Comparison of ENCODE assay signal across 20 cellular contexts in the genomic region with DNA sequence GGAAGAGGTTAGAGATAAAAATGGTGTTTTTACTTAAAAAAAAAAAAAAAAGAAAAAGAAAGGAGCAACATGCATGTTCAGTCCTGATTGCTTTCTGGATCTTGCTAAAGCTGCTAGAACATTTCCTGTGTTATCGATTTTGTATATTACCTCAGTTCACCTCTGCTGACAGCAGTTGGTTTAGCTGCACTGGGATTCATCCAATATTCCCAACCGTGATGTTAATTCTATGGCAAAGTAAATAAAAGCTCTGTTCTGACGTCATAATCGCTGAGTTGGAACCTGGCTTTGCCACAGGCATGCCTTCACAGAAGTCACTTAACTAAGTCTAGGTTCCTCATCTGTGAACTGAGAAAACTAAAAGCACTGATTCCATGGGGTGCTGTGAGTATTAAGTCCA.
DNase-seq lines count a peak whose midpoint lies in the region; ATAC-seq and TF ChIP-seq lines count a peak whose summit lies in the region.
"Had no signal": no experiment of that assay in that cellular context is flagged by ENCODE, and none has a peak within 500 bp of the region (broad histone marks: within the 10 kb centered on the region; RNA-seq: fewer than 3 reads in every experiment).

No MANE protein-coding gene starts in this region.

- no peak overlapping the region for H3K4me3 Mint-ChIP-seq in MCF 10A (ENCODE audit: unreplicated experiment)
- H3K4me3 Mint-ChIP-seq in mesothelial cell of epicardium: no peak overlapping the region
- H3K4me3 Mint-ChIP-seq: activated CD8-positive, alpha-beta T cell treated with anti-CD3 and anti-CD28 coated beads, Interleukin-2, amount 10 ng/mL, durations not matched to agents 7 days and 5 days; activated naive CD8-positive, alpha-beta T cell; nephron; T-helper 1 cell treated with Interleukin-12 subunit alpha and Interleukin-12 subunit beta and Interleukin-4 antibody, amounts not matched to agents 30 μg/mL and 1 μg/mL, for 36 hours had no signal

- H3K27me3 ChIP-seq in breast epithelium: no peaks in the 10 kb centered on the region
- no peaks in the 10 kb centered on the region for H3K27me3 ChIP-seq in brain microvascular endothelial cell (replicated peaks)
- H3K27me3 ChIP-seq in kidney epithelial cell (ENCODE audit: control insufficient read depth, insufficient read depth, low read length): no peaks in the 10 kb centered on the region
- H3K27me3 ChIP-seq: esophagus squamous epithelium, spleen had no signal

- H3K9me3 Mint-ChIP-seq in MCF 10A (ENCODE audit: unreplicated experiment) (no peaks in the 10 kb centered on the region), mesothelial cell of epicardium (no peaks in the 10 kb centered on the region)
- H3K9me3 Mint-ChIP-seq: nephron; T-helper 1 cell treated with Interleukin-12 subunit alpha and Interleukin-12 subunit beta and Interleukin-4 antibody, amounts not matched to agents 30 μg/mL and 1 μg/mL, for 36 hours had no signal

- H3K27ac Mint-ChIP-seq in MCF 10A (ENCODE audit: low read depth, unreplicated experiment) (no peak overlapping the region), mesothelial cell of epicardium (no peak overlapping the region)
- H3K27ac Mint-ChIP-seq: activated CD8-positive, alpha-beta T cell treated with anti-CD3 and anti-CD28 coated beads, Interleukin-2, amount 10 ng/mL, durations not matched to agents 7 days and 5 days; activated naive CD8-positive, alpha-beta T cell; nephron; T-helper 1 cell treated with Interleukin-12 subunit alpha and Interleukin-12 subunit beta and Interleukin-4 antibody, amounts not matched to agents 30 μg/mL and 1 μg/mL, for 36 hours had no signal

- no peak overlapping the region for H3K4me3 ChIP-seq in breast epithelium
- H3K4me3 ChIP-seq in brain microvascular endothelial cell (ENCODE audit: low read depth, low read length): no peak overlapping the region
- no peak overlapping the region for H3K4me3 ChIP-seq in kidney epithelial cell (ENCODE audit: low read depth, low read length)
- H3K4me3 ChIP-seq: dorsolateral prefrontal cortex, esophagus squamous epithelium, spleen had no signal

- H3K36me3 ChIP-seq in breast epithelium: no peaks in the 10 kb centered on the region
- H3K36me3 ChIP-seq in brain microvascular endothelial cell (replicated peaks): no peaks in the 10 kb centered on the region
- no peaks in the 10 kb centered on the region for H3K36me3 ChIP-seq in kidney epithelial cell (ENCODE audit: control insufficient read depth, insufficient read depth, low read length)
- H3K36me3 ChIP-seq: esophagus squamous epithelium, spleen had no signal

- POLR2A ChIA-PET in MCF 10A (lab: Yijun Ruan, JAX): no interaction called here

- no peaks in the 10 kb centered on the region for H3K9me3 ChIP-seq in breast epithelium
- H3K9me3 ChIP-seq: esophagus squamous epithelium, spleen had no signal

- H3K27me3 Mint-ChIP-seq in MCF 10A (ENCODE audit: insufficient read depth, unreplicated experiment): no peaks in the 10 kb centered on the region
- peaks cover 13% of the 10 kb centered on the region for H3K27me3 Mint-ChIP-seq in mesothelial cell of epicardium (ENCODE audit: low read depth)

- peak; percentile 4 for DNase-seq in MCF 10A (ENCODE audit: unreplicated experiment)
- no peak for DNase-seq in breast epithelium (ENCODE audit: low spot score in 2 of 2)
- DNase-seq in brain microvascular endothelial cell: peak; percentile 21
- DNase-seq in kidney epithelial cell (ENCODE audit: low read depth): peak; percentile 87
- DNase-seq in mesothelial cell of epicardium (ENCODE audit: low spot score in 2 of 2, unreplicated experiment in 2 of 2): no peak
- DNase-seq in NCI-H1048 (lab: John Stamatoyannopoulos, UW): no peak
- DNase-seq in Right ventricle myocardium inferior (ENCODE audit: missing footprints): no peak
- DNase-seq in OCI-M2 (lab: John Stamatoyannopoulos, UW; ENCODE audit: unreplicated experiment): no peak
- DNase-seq: activated CD8-positive, alpha-beta T cell treated with anti-CD3 and anti-CD28 coated beads, Interleukin-2, amount 10 ng/mL, durations not matched to agents 7 days and 5 days; DMS79 treated with DMSO at 0.1 percent for 48 hours; dorsolateral prefrontal cortex; esophagus squamous epithelium; H7; NCI-H187; NCI-H446 treated with DMSO at 0.1 percent for 48 hours; spleen had no signal

- CTCF ChIA-PET in MCF 10A (lab: Yijun Ruan, JAX): no interaction called here

- H3K4me1 Mint-ChIP-seq in MCF 10A (ENCODE audit: insufficient read depth, unreplicated experiment) (no peaks in the 10 kb centered on the region), mesothelial cell of epicardium (no peaks in the 10 kb centered on the region)
- H3K4me1 Mint-ChIP-seq: nephron had no signal

- intact Hi-C loops in MCF 10A (cut with micrococcal nuclease) (no loop called here), breast epithelium (cut with DNase I; ENCODE audit: low total_unique reads) (no loop called here), Right ventricle myocardium inferior (cut with DNase I) (no loop called here)

- TF ChIP-seq CTCF in MCF 10A (IDR thresholded peaks at IDR 0.05; ENCODE audit: unreplicated experiment) (no peak), breast epithelium (IDR thresholded peaks at IDR 0.05) (no peak), brain microvascular endothelial cell (IDR thresholded peaks at IDR 0.05; ENCODE audit: low read depth, low read length, missing control alignments) (no peak), kidney epithelial cell (IDR thresholded peaks at IDR 0.05; ENCODE audit: insufficient read depth, low read length, poor library complexity, severe bottlenecking) (no peak), mesothelial cell of epicardium (IDR thresholded peaks at IDR 0.05; ENCODE audit: unreplicated experiment) (no peak)

- H3K36me3 Mint-ChIP-seq in MCF 10A (ENCODE audit: insufficient read depth, unreplicated experiment) (no peaks in the 10 kb centered on the region), mesothelial cell of epicardium (no peaks in the 10 kb centered on the region)
- H3K36me3 Mint-ChIP-seq: activated naive CD8-positive, alpha-beta T cell had no signal

- no peak for ATAC-seq in Right ventricle myocardium inferior
- ATAC-seq: activated CD8-positive, alpha-beta T cell treated with anti-CD3 and anti-CD28 coated beads, Interleukin-2, amount 10 ng/mL, durations not matched to agents 7 days and 5 days had no signal

- BruUV-seq in MCF 10A (replicated peaks; lab: Mats Ljungman, UMichigan): no TSS peak

- no peak for TF ChIP-seq POLR2A in breast epithelium (IDR thresholded peaks at IDR 0.05)

- in situ Hi-C loops in brain microvascular endothelial cell (cut with HindIII; ENCODE audit: low pct_ligation_motif_present, low sequenced_read_pairs): no loop called here

- H3K27ac ChIP-seq in breast epithelium: no peak overlapping the region
- H3K27ac ChIP-seq in brain microvascular endothelial cell: no peak overlapping the region
- H3K27ac ChIP-seq: C4-2B, dorsolateral prefrontal cortex, esophagus squamous epithelium, spleen had no signal

- no peaks in the 10 kb centered on the region for H3K4me1 ChIP-seq in breast epithelium
- H3K4me1 ChIP-seq: esophagus squamous epithelium, spleen had no signal

Comparison
In these comparisons a context has a peak if more than half of its experiments do, and no peak if none do; other contexts are left out.
1. DNase-seq: peak in MCF 10A (single experiment), brain microvascular endothelial cell (single experiment) and kidney epithelial cell (single experiment); none in breast epithelium (0 of 2), mesothelial cell of epicardium (0 of 2), NCI-H1048 (single experiment), Right ventricle myocardium inferior (single experiment) and OCI-M2 (single experiment).